Comparison of ENCODE assay signal across 9 cellular contexts in the genomic region with DNA sequence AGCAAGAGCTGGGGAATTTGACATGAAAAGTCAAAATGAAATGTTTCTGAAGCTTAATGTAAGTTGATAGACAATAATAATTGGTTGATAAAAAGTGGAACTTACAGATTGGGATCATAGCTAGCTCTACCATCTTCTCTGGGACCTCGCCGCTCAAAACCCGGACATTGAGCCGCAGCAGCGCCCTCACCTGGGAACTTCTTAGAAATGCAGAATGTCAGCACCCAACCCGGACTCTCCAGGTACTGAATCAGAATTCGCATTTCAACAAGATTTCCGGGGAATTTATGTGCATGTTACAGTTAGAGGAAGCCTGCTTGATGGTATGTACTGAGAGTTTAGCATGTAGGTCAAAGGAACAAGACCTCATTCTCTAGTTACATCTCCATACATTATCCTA. TPM values are rescaled to one million over a fixed set of nuclear protein-coding genes. Genes with fewer than 3 reads are reported as not detected.
DNase-seq lines count a peak whose midpoint lies in the region; ATAC-seq and TF ChIP-seq lines count a peak whose summit lies in the region.
"Had no signal": no experiment of that assay in that cellular context is flagged by ENCODE, and none has a peak within 500 bp of the region (broad histone marks: within the 10 kb centered on the region; RNA-seq: fewer than 3 reads in every experiment).

No MANE protein-coding gene starts in this region.

- H3K27ac ChIP-seq in HCT116 (ENCODE audit: low read depth, low read length): no peak overlapping the region
- no peak overlapping the region for H3K27ac ChIP-seq in coronary artery

- peak; percentile 86 to 97 (median 93) for TF ChIP-seq CTCF in HCT116 (IDR thresholded peaks at IDR 0.05 in 2 of 3, conservative IDR thresholded peaks at IDR 0.05 in 1 of 3; ENCODE audit: borderline replicate concordance in 1 of 3, insufficient read depth in 1 of 3, low read depth in 2 of 3, low read length in 2 of 3)
- TF ChIP-seq CTCF in WI38 (IDR thresholded peaks at IDR 0.05; ENCODE audit: low read depth, low read length): peak; percentile 44
- peak; percentile 35 for TF ChIP-seq CTCF in fibroblast of the aortic adventitia (IDR thresholded peaks at IDR 0.05; ENCODE audit: insufficient read depth, low read length)
- no peak for TF ChIP-seq CTCF in coronary artery (IDR thresholded peaks at IDR 0.05)

- H3K79me2 ChIP-seq in HCT116 (ENCODE audit: insufficient read depth, low read length): no peaks in the 10 kb centered on the region

- peaks cover 16 to 18% of the 10 kb centered on the region in 2 experiments; a peak in 3 of 4 replicates for H3K4me1 ChIP-seq in HCT116 (ENCODE audit: control insufficient read depth in 1 of 2, insufficient read depth in 2 of 2, low read length in 2 of 2)

- no peaks in the 10 kb centered on the region for H4K20me1 ChIP-seq in HCT116 (ENCODE audit: insufficient read depth)

- no peak overlapping the region for H3K4me3 Mint-ChIP-seq in stimulated activated effector memory CD8-positive, alpha-beta T cell treated with anti-CD3 and anti-CD28 coated beads, Interleukin-12 subunit alpha, Interleukin-12 subunit beta, amount 100 ng/mL, for 72 hours

- no peaks in the 10 kb centered on the region for H3K9me2 ChIP-seq in HCT116 (ENCODE audit: insufficient read depth)

- H3K4me3 ChIP-seq in HCT116 (replicated peaks in 1 of 2; ENCODE audit: low read depth in 1 of 2, low read length in 2 of 2) (no peak overlapping the region), WI38 (ENCODE audit: low read depth, low read length) (no peak overlapping the region), fibroblast of the aortic adventitia (ENCODE audit: low read depth, low read length) (no peak overlapping the region), coronary artery (no peak overlapping the region)

- ATAC-seq in HCT116: peak; percentile 97
- peak; percentile 31 for ATAC-seq in stimulated activated effector memory CD8-positive, alpha-beta T cell treated with anti-CD3 and anti-CD28 coated beads, Interleukin-12 subunit alpha, Interleukin-12 subunit beta, amount 100 ng/mL, for 72 hours
- no peak for ATAC-seq in HG03025 (IDR thresholded peaks at IDR 0.05; ENCODE audit: low FRiP score, unreplicated experiment)
- ATAC-seq in HG03095 (IDR thresholded peaks at IDR 0.05; ENCODE audit: unreplicated experiment): no peak

- TF ChIP-seq RAD21 in HCT116 (IDR thresholded peaks at IDR 0.05; ENCODE audit: low read depth): peak; percentile 91

- intact Hi-C loops in HCT116 (cut with micrococcal nuclease): loop anchor here (1.0 to 2.0 kb wide), 3 partner anchors 92 to 222 kb away; no protein-coding TSS in a partner anchor

- H3K27me3 ChIP-seq in HCT116 (ENCODE audit: insufficient read depth, low read length): no peaks in the 10 kb centered on the region

- H3K9ac ChIP-seq in HCT116 (ENCODE audit: low read length): no peak overlapping the region

- RAD21 ChIA-PET in HCT116 (lab: Charles Lee; ENCODE audit: low non-redundant PET in 1 of 2, low total read pairs in 2 of 2, uncharacterized antibody in 2 of 2, unreplicated experiment in 2 of 2): interaction anchor here (0.6 to 1.3 kb wide), 7 partner anchors 9 to 145 kb away, joined by 3 to 8 read pairs (median 3); no protein-coding TSS in a partner anchor

- no peaks in the 10 kb centered on the region for H3K36me3 ChIP-seq in HCT116 (ENCODE audit: control insufficient read depth in 1 of 2, insufficient read depth in 2 of 2, low read length in 2 of 2)

- POLR2A ChIA-PET in HCT116 (lab: Charles Lee): no interaction called here

- BruUV-seq in HCT116 (replicated peaks; lab: Mats Ljungman, UMichigan): no TSS peak

- no peaks in the 10 kb centered on the region for H3K36me3 Mint-ChIP-seq in stimulated activated effector memory CD8-positive, alpha-beta T cell treated with anti-CD3 and anti-CD28 coated beads, Interleukin-12 subunit alpha, Interleukin-12 subunit beta, amount 100 ng/mL, for 72 hours
- H3K36me3 Mint-ChIP-seq: IgD-negative memory B cell had no signal

- no peaks in the 10 kb centered on the region for H3K9me3 Mint-ChIP-seq in stimulated activated effector memory CD8-positive, alpha-beta T cell treated with anti-CD3 and anti-CD28 coated beads, Interleukin-12 subunit alpha, Interleukin-12 subunit beta, amount 100 ng/mL, for 72 hours

- H3K4me2 ChIP-seq in HCT116 (ENCODE audit: low read length): peak overlapping the region; percentile 23

- no peaks in the 10 kb centered on the region for H3K4me1 Mint-ChIP-seq in stimulated activated effector memory CD8-positive, alpha-beta T cell treated with anti-CD3 and anti-CD28 coated beads, Interleukin-12 subunit alpha, Interleukin-12 subunit beta, amount 100 ng/mL, for 72 hours

- peak overlapping the region; percentile 73 for H2AFZ ChIP-seq in HCT116 (ENCODE audit: low read depth, low read length, poor library complexity, severe bottlenecking)

- no peak for TF ChIP-seq POLR2A in HCT116 (IDR thresholded peaks at IDR 0.05; ENCODE audit: borderline replicate concordance, extremely low read depth, insufficient read depth, insufficient read length)

- H3K27ac Mint-ChIP-seq in stimulated activated effector memory CD8-positive, alpha-beta T cell treated with anti-CD3 and anti-CD28 coated beads, Interleukin-12 subunit alpha, Interleukin-12 subunit beta, amount 100 ng/mL, for 72 hours: no peak overlapping the region
- H3K27ac Mint-ChIP-seq: IgD-negative memory B cell had no signal

- H3K9me3 ChIP-seq in HCT116 (ENCODE audit: control insufficient read depth in 1 of 2, insufficient read depth in 1 of 2, low read depth in 1 of 2, low read length in 2 of 2): no peaks in the 10 kb centered on the region

- CTCF ChIA-PET in HCT116 (lab: Charles Lee): interaction anchor here (0.7 to 3.7 kb wide), 20 partner anchors 9 to 435 kb away, joined by 3 to 44 read pairs (median 4); partner anchors contain the start of gene FHIP2A

- DNase-seq in COLO829 (ENCODE audit: low spot score) (peak; percentile 16), HCT116 (ENCODE audit: low read depth, low spot score) (peak; percentile 61), fibroblast of the aortic adventitia (ENCODE audit: low read depth) (no peak), coronary artery (ENCODE audit: low spot score) (no peak)
- DNase-seq in stimulated activated effector memory CD8-positive, alpha-beta T cell treated with anti-CD3 and anti-CD28 coated beads, Interleukin-12 subunit alpha, Interleukin-12 subunit beta, amount 100 ng/mL, for 72 hours (ENCODE audit: low spot score in 2 of 2): peak in 1 of 2 donors; percentile 14

TF ChIP-seq in HCT116, 20 proteins besides CTCF, POLR2A, EP300 and RAD21:
- TF ChIP-seq POLR2AphosphoS5 (IDR thresholded peaks at IDR 0.05; ENCODE audit: low read depth, low read length): no peak
- peak; percentile 22 for TF ChIP-seq YY1 (IDR thresholded peaks at IDR 0.05; ENCODE audit: extremely low read depth, insufficient replicate concordance, low read depth, low read length)

RNA-seq across cellular contexts. Expression of gene ABLIM1, which starts 36.7 kb away (rescaled TPM):
- total RNA-seq in HCT116 (2021; ENCODE audit: unreplicated experiment) (96.2 TPM), fibroblast of the aortic adventitia (ENCODE audit: low replicate concordance) (14.4 and 36.1 TPM in 2 replicates)
- 35.7 and 41.2 TPM in 2 replicates for polyA plus RNA-seq in HCT116 (2012)

Comparison
In these comparisons a context has a peak if more than half of its experiments do, and no peak if none do; other contexts are left out.
1. DNase-seq: peak in COLO829 (single experiment) and HCT116 (single experiment); none in fibroblast of the aortic adventitia (single experiment) and coronary artery (single experiment).
2. ATAC-seq: peak in HCT116 (single experiment) and stimulated activated effector memory CD8-positive, alpha-beta T cell treated with anti-CD3 and anti-CD28 coated beads, Interleukin-12 subunit alpha, Interleukin-12 subunit beta, amount 100 ng/mL, for 72 hours (single experiment); none in HG03025 (single experiment) and HG03095 (single experiment).